Comparison of ENCODE assay signal across 8 cellular contexts in the genomic region with DNA sequence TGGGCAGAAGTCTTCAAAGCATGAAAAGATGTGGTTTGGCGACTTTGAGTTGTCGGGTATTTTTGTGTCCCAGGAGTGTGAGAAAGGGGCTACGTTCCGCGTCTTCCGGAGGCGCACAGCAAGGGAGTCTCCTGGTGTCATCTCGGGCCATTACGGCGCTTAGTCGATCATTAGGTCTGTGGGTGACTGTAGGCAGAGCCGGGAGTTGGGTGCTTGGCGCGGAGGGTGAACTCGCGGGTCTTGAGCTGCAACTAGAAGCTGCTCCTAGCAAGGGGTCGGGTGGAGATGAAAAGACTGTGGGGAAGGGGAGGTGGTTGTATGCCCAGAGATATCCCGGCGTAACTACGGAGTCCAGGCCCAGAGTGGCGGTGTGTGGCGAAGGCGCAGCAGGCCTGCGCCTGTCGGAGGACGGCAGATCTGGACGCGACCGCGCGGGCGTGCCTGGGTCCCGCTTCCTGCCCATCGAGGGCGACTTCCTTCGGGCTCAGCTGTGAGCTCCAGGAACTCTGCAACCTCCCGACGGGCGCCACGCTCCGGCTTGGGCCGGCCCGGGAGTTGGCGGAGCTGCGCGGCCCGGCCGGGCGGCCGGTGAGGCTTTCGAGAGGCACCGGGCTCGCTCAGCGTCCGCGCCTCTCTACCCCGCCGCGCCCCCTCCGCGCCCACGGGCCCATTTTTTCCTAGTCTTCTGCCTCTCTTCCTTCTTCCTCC. TPM values are rescaled to one million over a fixed set of nuclear protein-coding genes. Genes with fewer than 3 reads are reported as not detected.
DNase-seq lines count a peak whose midpoint lies in the region; ATAC-seq, FAIRE-seq and TF ChIP-seq lines count a peak whose summit lies in the region.

No MANE protein-coding gene starts in this region.

- peaks cover 0 to 51% (median 33%) of the 10 kb centered on the region in 12 donors for H3K4me1 ChIP-seq in heart left ventricle
- peaks cover 16% of the 10 kb centered on the region for H3K4me1 ChIP-seq in keratinocyte (ENCODE audit: control insufficient read depth, extremely low read depth, insufficient read depth, low read length)
- H3K4me1 ChIP-seq in thoracic aorta (ENCODE audit: control insufficient read depth in 1 of 2, low read depth in 2 of 2): peaks cover 26 to 48% of the 10 kb centered on the region in 2 donors

- no peak for TF ChIP-seq POLR2A in heart left ventricle (IDR thresholded peaks at IDR 0.05)

- 2 to 4% (median 3%) methylated on average over 57 to 62 of the region's 62 CpGs for WGBS in heart left ventricle, 4 donors

- FAIRE-seq in keratinocyte (lab: Jason Lieb, UNC): no peak

- no peaks in the 10 kb centered on the region for H4K20me1 ChIP-seq in keratinocyte (ENCODE audit: control insufficient read depth, extremely low read depth, insufficient read depth, low read length)

- H3K4me2 ChIP-seq in keratinocyte (ENCODE audit: control insufficient read depth, extremely low read depth, insufficient read depth, low read depth, low read length): peak overlapping the region; percentile 68

- H3K4me1 Mint-ChIP-seq in activated B cell treated with CpG ODN at 0.5 μM for 24 hours: peaks cover 37% of the 10 kb centered on the region

- peak overlapping the region; percentile 76 for H3K27ac Mint-ChIP-seq in activated B cell treated with CpG ODN at 0.5 μM for 24 hours

- peaks cover 59 to 100% (median 88%) of the 10 kb centered on the region in 9 donors for H3K27me3 ChIP-seq in heart left ventricle
- peaks cover 49% of the 10 kb centered on the region for H3K27me3 ChIP-seq in keratinocyte (ENCODE audit: control insufficient read depth, extremely low read depth, insufficient read depth, low read length)
- peaks cover 51% of the 10 kb centered on the region for H3K27me3 ChIP-seq in thoracic aorta (replicated peaks; ENCODE audit: insufficient read depth)

- H3K4me3 Mint-ChIP-seq in activated B cell treated with CpG ODN at 0.5 μM for 24 hours: peak overlapping the region; percentile 84

- H3K9me3 ChIP-seq in heart left ventricle: peaks cover 0 to 13% (median 2%) of the 10 kb centered on the region in 12 donors
- H3K9me3 ChIP-seq in keratinocyte (ENCODE audit: control insufficient read depth, low read depth, low read length): peaks cover 2% of the 10 kb centered on the region
- no peaks in the 10 kb centered on the region for H3K9me3 ChIP-seq in thoracic aorta

- peaks cover 6% of the 10 kb centered on the region for H3K9me3 Mint-ChIP-seq in activated B cell treated with CpG ODN at 0.5 μM for 24 hours

- peak in 2 of 5 donors; percentile 18 to 54 for DNase-seq in heart left ventricle
- DNase-seq in Right ventricle myocardium superior: no peak
- peak; percentile 38 for DNase-seq in activated B cell treated with CpG ODN at 0.5 μM for 24 hours
- no peak for DNase-seq in keratinocyte (ENCODE audit: low read depth, low spot score)
- no peak for DNase-seq in thoracic aorta (ENCODE audit: low spot score)
- no peak for DNase-seq in central memory CD4-positive, alpha-beta T cell
- DNase-seq in HT-29 (ENCODE audit: low spot score): no peak
- no peak for DNase-seq in stimulated activated CD4-positive, alpha-beta T cell treated with anti-CD3 and anti-CD28 coated beads, Interleukin-12 subunit alpha, Interleukin-12 subunit beta, amount 100 ng/mL, for 4 hours

- no peaks in the 10 kb centered on the region for H3K79me2 ChIP-seq in keratinocyte (ENCODE audit: control insufficient read depth, insufficient read depth, low read length)

- no peaks in the 10 kb centered on the region for H3K36me3 ChIP-seq in heart left ventricle
- H3K36me3 ChIP-seq in keratinocyte (ENCODE audit: control insufficient read depth in 2 of 2, extremely low read depth in 1 of 2, insufficient read depth in 2 of 2, low read length in 2 of 2): no peaks in the 10 kb centered on the region
- H3K36me3 ChIP-seq in thoracic aorta: no peaks in the 10 kb centered on the region

- ATAC-seq in heart left ventricle (no peak), Right ventricle myocardium superior (ENCODE audit: poor library complexity) (no peak), activated B cell treated with CpG ODN at 0.5 μM for 24 hours (ENCODE audit: low read depth) (peak; percentile 18), thoracic aorta (ENCODE audit: insufficient number of reproducible peaks, low FRiP score, low read depth) (no peak)

- no peaks in the 10 kb centered on the region for H3K9me1 ChIP-seq in keratinocyte (ENCODE audit: control insufficient read depth, extremely low read depth, insufficient read depth, low read length)

- H2AFZ ChIP-seq in keratinocyte (ENCODE audit: control insufficient read depth, low read length): peak overlapping the region; percentile 80

- H3K27me3 Mint-ChIP-seq in activated B cell treated with CpG ODN at 0.5 μM for 24 hours: peaks cover 54% of the 10 kb centered on the region

- H3K9ac ChIP-seq in keratinocyte (ENCODE audit: control insufficient read depth, extremely low read depth, insufficient read depth, low read length): no peak overlapping the region

- dilution Hi-C loops in keratinocyte (cut with MboI; ENCODE audit: extremely low pct_ligation_motif_present, low sequenced_read_pairs): no loop called here

- H3K36me3 Mint-ChIP-seq in activated B cell treated with CpG ODN at 0.5 μM for 24 hours (ENCODE audit: low read depth): no peaks in the 10 kb centered on the region

- POLR2A ChIA-PET in activated B cell treated with CpG ODN at 0.5 μM for 24 hours (lab: Charles Lee): no interaction called here

- intact Hi-C loops in heart left ventricle (cut with DNase I): loop anchor here in 3 of 10 donors (5.0 kb wide), 1 partner anchor 820 kb away; no protein-coding TSS in a partner anchor
- intact Hi-C loops in Right ventricle myocardium superior (cut with DNase I): loop anchor here (5.0 kb wide), 1 partner anchor 695 kb away; no protein-coding TSS in a partner anchor
- intact Hi-C loops in activated B cell treated with CpG ODN at 0.5 μM for 24 hours (cut with micrococcal nuclease): loop anchor here (1.0 to 5.0 kb wide), 6 partner anchors 8 to 1455 kb away; partner anchors contain the start of genes BOD1L1, CPEB2 and RAB28

- no peak for TF ChIP-seq CTCF in heart left ventricle (IDR thresholded peaks at IDR 0.05)
- no peak for TF ChIP-seq CTCF in activated B cell treated with CpG ODN at 0.5 μM for 24 hours (IDR thresholded peaks at IDR 0.05)
- no peak for TF ChIP-seq CTCF in keratinocyte (optimal IDR thresholded peaks at IDR 0.05 in 1 of 3, IDR thresholded peaks at IDR 0.05 in 1 of 3, conservative IDR thresholded peaks at IDR 0.05 in 1 of 3; ENCODE audit: extremely low read depth in 1 of 3, insufficient read depth in 2 of 3, low read length in 3 of 3)
- TF ChIP-seq CTCF in thoracic aorta (IDR thresholded peaks at IDR 0.05): no peak

- H3K4me3 ChIP-seq in heart left ventricle: peak overlapping the region in 11 of 12 donors; percentile 11 to 51 (median 36)
- peak overlapping the region; percentile 36 to 57 (median 51) for H3K4me3 ChIP-seq in keratinocyte (ENCODE audit: control insufficient read depth in 2 of 3, extremely low read depth in 1 of 3, insufficient read depth in 2 of 3, low read depth in 1 of 3, low read length in 3 of 3)
- H3K4me3 ChIP-seq in thoracic aorta: peak overlapping the region; percentile 64

- CTCF ChIA-PET in activated B cell treated with CpG ODN at 0.5 μM for 24 hours (lab: Charles Lee): interaction anchor here (1.2 kb wide), 2 partner anchors 694 to 817 kb away, joined by 3 read pairs; no protein-coding TSS in a partner anchor

- H3K27ac ChIP-seq in heart left ventricle: peak overlapping the region in 1 of 12 donors; percentile 83
- H3K27ac ChIP-seq in keratinocyte (ENCODE audit: control insufficient read depth, insufficient read depth, low read length): no peak overlapping the region
- no peak overlapping the region for H3K27ac ChIP-seq in thoracic aorta

RNA-seq across cellular contexts. Expression of gene NKX3-2, which starts 2.7 kb away (rescaled TPM):
- total RNA-seq in heart left ventricle: under 1 TPM in 3 of 9 donors, not detected in 6; 0.11 to 0.25 (median 0.16) TPM
- polyA plus RNA-seq in heart left ventricle: not detected
- total RNA-seq in Right ventricle myocardium superior: not detected
- total RNA-seq in activated B cell treated with CpG ODN at 0.5 μM for 24 hours: not detected in 2 replicates
- polyA plus RNA-seq in keratinocyte: 0.01 to 0.04 TPM (median 0.02 TPM) in 3 replicates
- not detected for polyA plus RNA-seq in keratinocyte (2011; ENCODE audit: low read depth)
- polyA plus RNA-seq in keratinocyte (2011; cell fraction: cytosol; rRNA removed): not detected in 2 replicates
- 0.05 and 0.08 TPM in 2 replicates for polyA plus RNA-seq in keratinocyte (2011; cell fraction: nucleus; rRNA removed)
- polyA plus RNA-seq in keratinocyte (2012; ENCODE audit: low replicate concordance): 0.06 TPM in 1 of 2 replicates, not detected in the other
- polyA minus RNA-seq in keratinocyte: 0.46 TPM in 1 of 3 replicates, not detected in the others
- not detected for polyA minus RNA-seq in keratinocyte (2011; cell fraction: cytosol; rRNA and poly(A)+ RNA removed)
- not detected in 2 replicates for polyA minus RNA-seq in keratinocyte (2011; cell fraction: nucleus; rRNA and poly(A)+ RNA removed)
- total RNA-seq in thoracic aorta: under 1 TPM in 1 of 2 donors, not detected in 1; 0.28 TPM
- 0.05 TPM in 1 of 2 replicates, not detected in the other for total RNA-seq in HT-29 (2014; rRNA removed; shearing (Covaris generic))
